28 cellular contexts compared by ENCODE assay signal in genomic region chr10:34223658-34224057, GRCh38.
A peak's percentile ranks its signal among the peaks of the same experiment; 100 is the strongest.
DNase-seq lines count a peak whose midpoint lies in the region; ATAC-seq, FAIRE-seq and TF ChIP-seq lines count a peak whose summit lies in the region.
"Had no signal": no experiment of that assay in that cellular context is flagged by ENCODE, and none has a peak within 500 bp of the region (broad histone marks: within the 10 kb centered on the region; RNA-seq: fewer than 3 reads in every experiment).

No MANE protein-coding gene starts in this region.

- H3K27me3 ChIP-seq in GM23338 (ENCODE audit: insufficient read depth) (no peaks in the 10 kb centered on the region), brain microvascular endothelial cell (replicated peaks) (no peaks in the 10 kb centered on the region), small intestine (ENCODE audit: control insufficient read depth in 2 of 2, insufficient read depth in 2 of 2, low read length in 2 of 2) (no peaks in the 10 kb centered on the region), lower lobe of right lung (ENCODE audit: low read depth) (no peaks in the 10 kb centered on the region)
- H3K27me3 ChIP-seq: ascending aorta, upper lobe of right lung had no signal

- no peaks in the 10 kb centered on the region; the same call in 2 of the 3 replicates for H3K36me3 Mint-ChIP-seq in GM23338 (ENCODE audit: low read depth)
- H3K36me3 Mint-ChIP-seq: activated naive CD4-positive, alpha-beta T cell treated with anti-CD3 and anti-CD28 coated beads, Interleukin-2, amount 50 U/mL, for 24 hours; CD4-positive, alpha-beta memory T cell had no signal

- FAIRE-seq in small intestine (lab: Jason Lieb, UNC) = no peak
- FAIRE-seq: GM12891 had no signal

- intact Hi-C loops in lower lobe of right lung (cut with DNase I) = no loop called here

- no peak overlapping the region for H3K27ac Mint-ChIP-seq in stimulated activated naive CD8-positive, alpha-beta T cell treated with anti-CD3 and anti-CD28 coated beads, Interleukin-15, amount 100 ng/mL, for 72 hours
- H3K27ac Mint-ChIP-seq in GM23338 = no peak overlapping the region
- H3K27ac Mint-ChIP-seq: activated CD4-positive, alpha-beta T cell treated with anti-CD3 and anti-CD28 coated beads, Interleukin-2, amount 10 ng/mL, durations not matched to agents 24 days and 14 days; activated naive CD4-positive, alpha-beta T cell treated with anti-CD3 and anti-CD28 coated beads, Interleukin-2, amount 50 U/mL, for 24 hours; CD4-positive, alpha-beta memory T cell; naive thymus-derived CD4-positive, alpha-beta T cell had no signal

- no peak overlapping the region for H3K4me3 Mint-ChIP-seq in stimulated activated naive CD8-positive, alpha-beta T cell treated with anti-CD3 and anti-CD28 coated beads, Interleukin-15, amount 100 ng/mL, for 72 hours
- no peak overlapping the region for H3K4me3 Mint-ChIP-seq in GM23338
- H3K4me3 Mint-ChIP-seq: activated CD4-positive, alpha-beta T cell treated with anti-CD3 and anti-CD28 coated beads, Interleukin-2, amount 10 ng/mL, durations not matched to agents 24 days and 14 days; activated naive CD4-positive, alpha-beta T cell treated with anti-CD3 and anti-CD28 coated beads, Interleukin-2, amount 50 U/mL, for 24 hours; CD4-positive, alpha-beta memory T cell; naive thymus-derived CD4-positive, alpha-beta T cell had no signal

- H3K4me1 ChIP-seq in GM23338 (ENCODE audit: insufficient read depth) (no peaks in the 10 kb centered on the region; the same call in 1 of the 2 replicates), small intestine (ENCODE audit: control insufficient read depth in 2 of 2, insufficient read depth in 1 of 2, low read depth in 1 of 2, low read length in 1 of 2) (peaks cover 0 to 2% of the 10 kb centered on the region in 2 donors), lower lobe of right lung (no peaks in the 10 kb centered on the region)
- H3K4me1 ChIP-seq: ascending aorta, HAP-1, upper lobe of right lung had no signal

- H3K9me3 ChIP-seq in small intestine (ENCODE audit: control insufficient read depth, low read depth) = no peaks in the 10 kb centered on the region
- H3K9me3 ChIP-seq in lower lobe of right lung = peaks cover 7% of the 10 kb centered on the region
- H3K9me3 ChIP-seq: upper lobe of right lung had no signal

- no peaks in the 10 kb centered on the region for H3K79me2 ChIP-seq in GM23338 (replicated peaks; ENCODE audit: insufficient read depth)

- H3K27ac ChIP-seq in GM23338 (ENCODE audit: low read depth) (no peak overlapping the region), brain microvascular endothelial cell (no peak overlapping the region), small intestine (ENCODE audit: low read depth in 1 of 2, low read length in 1 of 2) (no peak overlapping the region), lower lobe of right lung (no peak overlapping the region)
- H3K27ac ChIP-seq: ascending aorta, epithelial cell of prostate, HL-60, upper lobe of right lung had no signal

- no peak for DNase-seq in stimulated activated naive CD8-positive, alpha-beta T cell treated with anti-CD3 and anti-CD28 coated beads, Interleukin-15, amount 100 ng/mL, for 72 hours
- no peak for DNase-seq in stimulated activated naive CD8-positive, alpha-beta T cell treated with anti-CD3 and anti-CD28 coated beads, Interleukin-15, Interleukin-2, amounts not matched to agents 100 U/mL and 50 U/mL, for 24 hours
- no peak for DNase-seq in GM23338 (ENCODE audit: low spot score)
- DNase-seq in brain microvascular endothelial cell = no peak
- peak; percentile 50 for DNase-seq in small intestine
- DNase-seq in lower lobe of right lung = no peak
- no peak for DNase-seq in GDM1 (lab: John Stamatoyannopoulos, UW)
- DNase-seq: activated CD4-positive, alpha-beta T cell treated with anti-CD3 and anti-CD28 coated beads, Interleukin-2, amount 10 ng/mL, durations not matched to agents 24 days and 14 days; CD4-positive, alpha-beta memory T cell; foreskin fibroblast; GF-D8; naive thymus-derived CD4-positive, alpha-beta T cell; NCI-H1417 treated with DMSO at 0.1 percent for 48 hours; NCI-H2081 treated with DMSO at 0.1 percent for 48 hours; occipital lobe; stimulated activated CD4-positive, alpha-beta T cell treated with anti-CD3 and anti-CD28 coated beads, Interleukin-2, amount 100 ng/mL, for 24 hours; substantia nigra; T-helper 2 cell; upper lobe of right lung had no signal

- H3K4me3 ChIP-seq in GM23338 (no peak overlapping the region), brain microvascular endothelial cell (ENCODE audit: low read depth, low read length) (no peak overlapping the region), small intestine (ENCODE audit: low read depth in 1 of 2, low read length in 2 of 2) (no peak overlapping the region), lower lobe of right lung (no peak overlapping the region)
- H3K4me3 ChIP-seq: ascending aorta, HAP-1, smooth muscle cell, upper lobe of right lung had no signal

- H3K4me2 ChIP-seq in GM23338 = no peak overlapping the region
- H3K4me2 ChIP-seq: smooth muscle cell had no signal

- peaks cover 17% of the 10 kb centered on the region for H3K4me1 Mint-ChIP-seq in stimulated activated naive CD8-positive, alpha-beta T cell treated with anti-CD3 and anti-CD28 coated beads, Interleukin-15, amount 100 ng/mL, for 72 hours
- H3K4me1 Mint-ChIP-seq in GM23338 = peaks cover 15% of the 10 kb centered on the region

- no peak overlapping the region for H2AFZ ChIP-seq in GM23338

- TF ChIP-seq CTCF in GM23338 (conservative IDR thresholded peaks at IDR 0.05; ENCODE audit: low read depth in 2 of 2) (peak; percentile 17 to 40; a peak in 2 of 4 replicates), brain microvascular endothelial cell (IDR thresholded peaks at IDR 0.05; ENCODE audit: low read depth, low read length, missing control alignments) (peak; percentile 19), lower lobe of right lung (IDR thresholded peaks at IDR 0.05) (no peak)

- H3F3A ChIP-seq in GM23338 (replicated peaks; ENCODE audit: low read depth) = no peaks in the 10 kb centered on the region

- no peaks in the 10 kb centered on the region for H3K27me3 Mint-ChIP-seq in stimulated activated naive CD8-positive, alpha-beta T cell treated with anti-CD3 and anti-CD28 coated beads, Interleukin-15, amount 100 ng/mL, for 72 hours
- H3K27me3 Mint-ChIP-seq in GM23338 (ENCODE audit: insufficient read depth, low read depth, poor library complexity) = peaks cover 2% of the 10 kb centered on the region
- H3K27me3 Mint-ChIP-seq: activated CD4-positive, alpha-beta T cell treated with anti-CD3 and anti-CD28 coated beads, Interleukin-2, amount 10 ng/mL, durations not matched to agents 24 days and 14 days; activated naive CD4-positive, alpha-beta T cell treated with anti-CD3 and anti-CD28 coated beads, Interleukin-2, amount 50 U/mL, for 24 hours had no signal

- H3K36me3 ChIP-seq in GM23338 (ENCODE audit: insufficient read depth) = no peaks in the 10 kb centered on the region
- H3K36me3 ChIP-seq in brain microvascular endothelial cell (replicated peaks) = no peaks in the 10 kb centered on the region
- no peaks in the 10 kb centered on the region for H3K36me3 ChIP-seq in small intestine (ENCODE audit: control insufficient read depth in 2 of 2, insufficient read depth in 2 of 2, low read length in 2 of 2)
- H3K36me3 ChIP-seq in lower lobe of right lung = no peaks in the 10 kb centered on the region
- H3K36me3 ChIP-seq: ascending aorta, HAP-1, upper lobe of right lung had no signal

- 37 to 63% (median 54%) methylated on average over 1 of the region's 1 CpG for WGBS in small intestine, 3 donors

- H3K9me2 ChIP-seq in GM23338 (ENCODE audit: insufficient read depth) = no peaks in the 10 kb centered on the region

- ATAC-seq in stimulated activated naive CD8-positive, alpha-beta T cell treated with anti-CD3 and anti-CD28 coated beads, Interleukin-15, amount 100 ng/mL, for 72 hours = peak; percentile 55
- ATAC-seq in stimulated activated naive CD8-positive, alpha-beta T cell treated with anti-CD3 and anti-CD28 coated beads, Interleukin-15, Interleukin-2, amounts not matched to agents 100 U/mL and 50 U/mL, for 24 hours = no peak
- ATAC-seq in GM23338 (no peak), GM21528 (IDR thresholded peaks at IDR 0.05; ENCODE audit: low FRiP score, unreplicated experiment) (no peak), lower lobe of right lung (no peak)
- ATAC-seq: naive thymus-derived CD4-positive, alpha-beta T cell; SK-N-SH treated with all-trans-retinoic acid at 6 μM for 48 hours; upper lobe of right lung had no signal

- no peaks in the 10 kb centered on the region for H3K9me3 Mint-ChIP-seq in stimulated activated naive CD8-positive, alpha-beta T cell treated with anti-CD3 and anti-CD28 coated beads, Interleukin-15, amount 100 ng/mL, for 72 hours
- peaks cover 5% of the 10 kb centered on the region; the same call in 1 of the 3 replicates for H3K9me3 Mint-ChIP-seq in GM23338
- H3K9me3 Mint-ChIP-seq: activated CD4-positive, alpha-beta T cell treated with anti-CD3 and anti-CD28 coated beads, Interleukin-2, amount 10 ng/mL, durations not matched to agents 24 days and 14 days; activated naive CD4-positive, alpha-beta T cell treated with anti-CD3 and anti-CD28 coated beads, Interleukin-2, amount 50 U/mL, for 24 hours had no signal

- in situ Hi-C loops in brain microvascular endothelial cell (cut with HindIII; ENCODE audit: low pct_ligation_motif_present, low sequenced_read_pairs) = no loop called here

- no peaks in the 10 kb centered on the region for H4K20me1 ChIP-seq in GM23338 (replicated peaks; ENCODE audit: insufficient read depth)

TF ChIP-seq in GM23338, 12 proteins besides CTCF, POLR2A, EP300 and RAD21 (continues in another document):
- TF ChIP-seq ETS1 (IDR thresholded peaks at IDR 0.05) (no peak), ZNF114 (CRISPR knock-in tag; IDR thresholded peaks at IDR 0.05) (no peak)
